In genomic region chr4:56460085-56460484, GRCh38 we compare ENCODE assay signal across 17 cellular contexts. TPM values are rescaled to one million over a fixed set of nuclear protein-coding genes. Genes with fewer than 3 reads are reported as not detected.
A peak's percentile ranks its signal among the peaks of the same experiment; 100 is the strongest.
DNase-seq lines count a peak whose midpoint lies in the region; ATAC-seq, FAIRE-seq and TF ChIP-seq lines count a peak whose summit lies in the region.
"Had no signal": no experiment of that assay in that cellular context is flagged by ENCODE, and none has a peak within 500 bp of the region (broad histone marks: within the 10 kb centered on the region; RNA-seq: fewer than 3 reads in every experiment).

No MANE protein-coding gene starts in this region.

- H3K36me3 Mint-ChIP-seq in activated CD4-positive, alpha-beta T cell treated with anti-CD3 and anti-CD28 coated beads, Interleukin-2, amount 10 ng/mL, durations not matched to agents 7 days and 5 days (ENCODE audit: low read depth): peaks cover 47% of the 10 kb centered on the region

- POLR2A ChIA-PET in activated CD4-positive, alpha-beta T cell treated with anti-CD3 and anti-CD28 coated beads, Interleukin-2, amount 10 ng/mL, durations not matched to agents 7 days and 5 days (lab: Charles Lee): interaction anchor here (0.6 kb wide), 1 partner anchor 21 kb away, joined by 3 read pairs; no protein-coding TSS in a partner anchor

- H3K27ac ChIP-seq in RWPE2 (ENCODE audit: poor library complexity, severe bottlenecking) (peak overlapping the region; percentile 23), epithelial cell of prostate (peak overlapping the region; percentile 92)
- H3K27ac ChIP-seq: thoracic aorta had no signal

- peak; percentile 55; the same call in 2 of the 3 replicates for ATAC-seq in RWPE2 (ENCODE audit: low read depth)
- ATAC-seq: A549, left lobe of liver had no signal

- H3K36me3 ChIP-seq in RWPE2 (ENCODE audit: low read depth): peaks cover 78% of the 10 kb centered on the region

- TF ChIP-seq CTCF in RWPE2 (IDR thresholded peaks at IDR 0.05; ENCODE audit: poor library complexity, severe bottlenecking): no peak

- no peak overlapping the region for H3K4me3 ChIP-seq in RWPE2 (ENCODE audit: severe bottlenecking)
- H3K4me3 ChIP-seq: A549, thoracic aorta had no signal

- peaks cover 18% of the 10 kb centered on the region for H3K4me1 Mint-ChIP-seq in activated CD4-positive, alpha-beta T cell treated with anti-CD3 and anti-CD28 coated beads, Interleukin-2, amount 10 ng/mL, durations not matched to agents 7 days and 5 days

- peak overlapping the region; percentile 44 for H3K27ac Mint-ChIP-seq in activated CD4-positive, alpha-beta T cell treated with anti-CD3 and anti-CD28 coated beads, Interleukin-2, amount 10 ng/mL, durations not matched to agents 7 days and 5 days
- H3K27ac Mint-ChIP-seq: progenitor cell of endocrine pancreas had no signal

- no peaks in the 10 kb centered on the region for H3K27me3 Mint-ChIP-seq in activated CD4-positive, alpha-beta T cell treated with anti-CD3 and anti-CD28 coated beads, Interleukin-2, amount 10 ng/mL, durations not matched to agents 7 days and 5 days
- H3K27me3 Mint-ChIP-seq: progenitor cell of endocrine pancreas had no signal

- no peak overlapping the region for H3K4me3 Mint-ChIP-seq in activated CD4-positive, alpha-beta T cell treated with anti-CD3 and anti-CD28 coated beads, Interleukin-2, amount 10 ng/mL, durations not matched to agents 7 days and 5 days

- H3K27me3 ChIP-seq in RWPE2 (ENCODE audit: insufficient read depth, poor library complexity, severe bottlenecking): no peaks in the 10 kb centered on the region

- peaks cover 24% of the 10 kb centered on the region for H3K4me1 ChIP-seq in RWPE2 (ENCODE audit: insufficient read depth, poor library complexity, severe bottlenecking)

- H3K9me3 ChIP-seq in RWPE2 (ENCODE audit: severe bottlenecking): no peaks in the 10 kb centered on the region
- H3K9me3 ChIP-seq: A549, thoracic aorta had no signal

- TF ChIP-seq POLR2A in H54 (IDR thresholded peaks at IDR 0.05; ENCODE audit: low read depth, low read length): no peak

- CTCF ChIA-PET in activated CD4-positive, alpha-beta T cell treated with anti-CD3 and anti-CD28 coated beads, Interleukin-2, amount 10 ng/mL, durations not matched to agents 7 days and 5 days (lab: Charles Lee): interaction anchor here (0.6 to 1.2 kb wide), 3 partner anchors 15 to 590 kb away, joined by 3 read pairs; no protein-coding TSS in a partner anchor

- FAIRE-seq in H54 (lab: Jason Lieb, UNC): no peak
- FAIRE-seq: A549 had no signal

- H3K9me3 Mint-ChIP-seq in activated CD4-positive, alpha-beta T cell treated with anti-CD3 and anti-CD28 coated beads, Interleukin-2, amount 10 ng/mL, durations not matched to agents 7 days and 5 days: no peaks in the 10 kb centered on the region

- DNase-seq in activated CD4-positive, alpha-beta T cell treated with anti-CD3 and anti-CD28 coated beads, Interleukin-2, amount 10 ng/mL, durations not matched to agents 7 days and 5 days: no peak
- no peak for DNase-seq in activated CD4-positive, alpha-beta T cell treated with anti-CD3 and anti-CD28 coated beads for 1 hour
- no peak for DNase-seq in RWPE2 (ENCODE audit: low spot score)
- no peak for DNase-seq in epithelial cell of prostate (ENCODE audit: low read depth, low spot score)
- no peak for DNase-seq in NCI-H2196 (lab: John Stamatoyannopoulos, UW; ENCODE audit: unreplicated experiment)
- no peak for DNase-seq in H54 (ENCODE audit: insufficient read length, low spot score)
- DNase-seq: amygdala; GDM1; hypothalamus; NCI-H1048; NCI-H226; SHP77 treated with DMSO at 0.1 percent for 48 hours; stimulated activated CD4-positive, alpha-beta T cell treated with anti-CD3 and anti-CD28 coated beads, Interleukin-15, amount 100 ng/mL, for 24 hours had no signal

RNA-seq across cellular contexts. Expression of gene SRP72, which starts 7.3 kb away (rescaled TPM):
- total RNA-seq in activated CD4-positive, alpha-beta T cell treated with anti-CD3 and anti-CD28 coated beads, Interleukin-2, amount 10 ng/mL, durations not matched to agents 7 days and 5 days: 100 to 1,000 TPM; 116 to 135 TPM

RNA-seq across cellular contexts. Expression of gene PAICS, which starts 24.0 kb away (rescaled TPM):
- total RNA-seq in activated CD4-positive, alpha-beta T cell treated with anti-CD3 and anti-CD28 coated beads, Interleukin-2, amount 10 ng/mL, durations not matched to agents 7 days and 5 days: 100 to 1,000 TPM; 122 to 132 TPM

RNA-seq across cellular contexts. Expression of gene PPAT, which starts 24.7 kb away (rescaled TPM):
- 10 to 100 TPM; 24.3 to 24.7 TPM for total RNA-seq in activated CD4-positive, alpha-beta T cell treated with anti-CD3 and anti-CD28 coated beads, Interleukin-2, amount 10 ng/mL, durations not matched to agents 7 days and 5 days

RNA-seq across cellular contexts. Expression of gene ARL9, which starts 45.5 kb away (rescaled TPM):
- under 1 TPM in 1 of 2 experiments, not detected in 1; 0.10 TPM for total RNA-seq in activated CD4-positive, alpha-beta T cell treated with anti-CD3 and anti-CD28 coated beads, Interleukin-2, amount 10 ng/mL, durations not matched to agents 7 days and 5 days
- total RNA-seq: thoracic aorta had no signal
